Comparison of ENCODE assay signal across 22 cellular contexts in genomic region chr2:44230378-44230777, GRCh38. TPM values are rescaled to one million over a fixed set of nuclear protein-coding genes. Genes with fewer than 3 reads are reported as not detected.
DNase-seq lines count a peak whose midpoint lies in the region; ATAC-seq and TF ChIP-seq lines count a peak whose summit lies in the region.
"Had no signal": no experiment of that assay in that cellular context is flagged by ENCODE, and none has a peak within 500 bp of the region (broad histone marks: within the 10 kb centered on the region; RNA-seq: fewer than 3 reads in every experiment).

No MANE protein-coding gene starts in this region.

- H3K27me3 Mint-ChIP-seq in T-cell, result no peaks in the 10 kb centered on the region
- peaks cover 2% of the 10 kb centered on the region for H3K27me3 Mint-ChIP-seq in endothelial cell (ENCODE audit: unreplicated experiment)
- H3K27me3 Mint-ChIP-seq: type B pancreatic cell had no signal

- H3K23ac ChIP-seq in mesendoderm (ENCODE audit: low read length), result no peak overlapping the region

- H3K27ac ChIP-seq in cardiac muscle cell (peak overlapping the region; percentile 16), right cardiac atrium (ENCODE audit: low read length) (no peak overlapping the region), mesendoderm (ENCODE audit: low read depth, low read length) (no peak overlapping the region), ascending aorta (no peak overlapping the region), tibial nerve (no peak overlapping the region)
- H3K27ac ChIP-seq: colonic mucosa, epithelial cell of prostate, foreskin keratinocyte had no signal

- H3K36me3 ChIP-seq in cardiac muscle cell (no peaks in the 10 kb centered on the region), mesendoderm (ENCODE audit: control insufficient read depth, insufficient read depth, low read length) (no peaks in the 10 kb centered on the region), ascending aorta (peaks cover 0 to 4% of the 10 kb centered on the region in 2 donors), tibial nerve (peaks cover 0 to 26% (median 0%) of the 10 kb centered on the region in 3 donors)
- H3K36me3 ChIP-seq: colonic mucosa had no signal

- intact Hi-C loops in right cardiac atrium (cut with DNase I), result no loop called here
- intact Hi-C loops in ascending aorta (cut with DNase I), result no loop called here

- H3K9me3 ChIP-seq in cardiac muscle cell (ENCODE audit: low read depth), result no peaks in the 10 kb centered on the region
- no peaks in the 10 kb centered on the region for H3K9me3 ChIP-seq in right cardiac atrium (ENCODE audit: control insufficient read depth, low read length)
- no peaks in the 10 kb centered on the region for H3K9me3 ChIP-seq in ascending aorta
- H3K9me3 ChIP-seq in tibial nerve, result no peaks in the 10 kb centered on the region
- H3K9me3 ChIP-seq: Caco-2, colonic mucosa had no signal

- no peak for ATAC-seq in right cardiac atrium
- no peak for ATAC-seq in T-cell (replicated peaks in 1 of 4)
- ATAC-seq in GM18511 (IDR thresholded peaks at IDR 0.05; ENCODE audit: unreplicated experiment), result no peak
- ATAC-seq: foreskin keratinocyte, left cardiac atrium had no signal

- H3K4me3 Mint-ChIP-seq in T-cell, result no peak overlapping the region
- H3K4me3 Mint-ChIP-seq in endothelial cell (ENCODE audit: unreplicated experiment), result no peak overlapping the region
- H3K4me3 Mint-ChIP-seq: HFFc6, type B pancreatic cell had no signal

- no peaks in the 10 kb centered on the region for H3K9me3 Mint-ChIP-seq in T-cell
- no peaks in the 10 kb centered on the region for H3K9me3 Mint-ChIP-seq in endothelial cell (ENCODE audit: unreplicated experiment)
- H3K9me3 Mint-ChIP-seq: HFFc6, type B pancreatic cell had no signal

- no peak overlapping the region for H2BK15ac ChIP-seq in mesendoderm (replicated peaks; ENCODE audit: low read depth)

- CTCF ChIA-PET in T-cell (lab: Charles Lee), result interaction anchor here in 1 of 2 donors (0.5 kb wide), 1 partner anchor 8 kb away, joined by 3 read pairs; no protein-coding TSS in a partner anchor

- H3K56ac ChIP-seq in mesendoderm (ENCODE audit: low read length), result no peak overlapping the region

- H3K27me3 ChIP-seq in cardiac muscle cell (no peaks in the 10 kb centered on the region), right cardiac atrium (ENCODE audit: control insufficient read depth, insufficient read depth) (no peaks in the 10 kb centered on the region), mesendoderm (ENCODE audit: insufficient read depth, low read length, poor library complexity) (no peaks in the 10 kb centered on the region), ascending aorta (no peaks in the 10 kb centered on the region), tibial nerve (no peaks in the 10 kb centered on the region)
- H3K27me3 ChIP-seq: colonic mucosa, foreskin keratinocyte had no signal

- no peak overlapping the region for H2BK5ac ChIP-seq in mesendoderm (ENCODE audit: low read length)

- H2BK120ac ChIP-seq in mesendoderm (ENCODE audit: low read depth, low read length), result no peak overlapping the region

- H3K79me2 ChIP-seq in mesendoderm (ENCODE audit: control insufficient read depth, insufficient read depth, low read length), result no peaks in the 10 kb centered on the region

- no peak for TF ChIP-seq EP300 in tibial nerve (IDR thresholded peaks at IDR 0.05)

- no peak overlapping the region for H3K9ac ChIP-seq in mesendoderm (ENCODE audit: low read length)

- H2AK5ac ChIP-seq in mesendoderm (ENCODE audit: low read length), result no peak overlapping the region

- H3K4me3 ChIP-seq in cardiac muscle cell (no peak overlapping the region), right cardiac atrium (ENCODE audit: low read length) (no peak overlapping the region), mesendoderm (ENCODE audit: low read length) (no peak overlapping the region), ascending aorta (no peak overlapping the region), tibial nerve (no peak overlapping the region)
- H3K4me3 ChIP-seq: colonic mucosa had no signal

- H3K27ac Mint-ChIP-seq in T-cell (peak overlapping the region; percentile 68 to 78), endothelial cell (ENCODE audit: unreplicated experiment) (no peak overlapping the region)
- H3K27ac Mint-ChIP-seq: HFFc6, type B pancreatic cell had no signal

- DNase-seq in cardiac muscle cell (ENCODE audit: low read depth in 1 of 2, low spot score in 1 of 2) (no peak), right cardiac atrium (no peak), T-cell (no peak), mesendoderm (peak; percentile 20), ascending aorta (ENCODE audit: low spot score in 2 of 2) (no peak), tibial nerve (ENCODE audit: low spot score in 2 of 2) (no peak), endothelial cell (ENCODE audit: low spot score) (no peak)
- DNase-seq: activated CD4-positive, alpha-beta T cell treated with anti-CD3 and anti-CD28 coated beads for 48 hours; activated naive CD4-positive, alpha-beta T cell; Caco-2; colonic mucosa; foreskin keratinocyte; HFFc6; left cardiac atrium; NCI-H1105; NCI-H2081 treated with DMSO at 0.1 percent for 48 hours; RPMI8226; stimulated activated naive CD4-positive, alpha-beta T cell treated with Interleukin-2 at 50 U/mL for 16 hours had no signal

- H4K5ac ChIP-seq in mesendoderm (ENCODE audit: low read length), result no peak overlapping the region

- no peak overlapping the region for H4K8ac ChIP-seq in mesendoderm (ENCODE audit: low read depth, low read length)

- H3K4me1 ChIP-seq in cardiac muscle cell (ENCODE audit: low read depth), result no peaks in the 10 kb centered on the region
- H3K4me1 ChIP-seq in right cardiac atrium (ENCODE audit: control insufficient read depth, insufficient read depth, low read length), result no peaks in the 10 kb centered on the region
- no peaks in the 10 kb centered on the region for H3K4me1 ChIP-seq in mesendoderm (ENCODE audit: control insufficient read depth, low read depth, low read length)
- H3K4me1 ChIP-seq in ascending aorta, result no peaks in the 10 kb centered on the region
- no peaks in the 10 kb centered on the region for H3K4me1 ChIP-seq in tibial nerve
- H3K4me1 ChIP-seq: colonic mucosa had no signal

- no peaks in the 10 kb centered on the region for H3K79me1 ChIP-seq in mesendoderm (ENCODE audit: low read length)

- H3K4me2 ChIP-seq in mesendoderm (ENCODE audit: low read length), result no peak overlapping the region

- TF ChIP-seq POLR2A in tibial nerve (IDR thresholded peaks at IDR 0.05), result no peak

- WGBS in right cardiac atrium, result 94% methylated on average over 3 of the region's 3 CpGs
- no CpG with 5 or more reads among the region's 3 CpGs for WGBS in mesendoderm (ENCODE audit: extremely low coverage, insufficient coverage, low lambda C conversion rate)
- 86% methylated on average over 3 of the region's 3 CpGs for WGBS in tibial nerve, 2 donors

- no peak overlapping the region for H3K4ac ChIP-seq in mesendoderm (ENCODE audit: low read depth, low read length)

- H3K36me3 Mint-ChIP-seq in T-cell (peaks cover 15% of the 10 kb centered on the region), endothelial cell (ENCODE audit: low read depth, unreplicated experiment) (no peaks in the 10 kb centered on the region)

- H3K18ac ChIP-seq in mesendoderm (ENCODE audit: low read length), result no peak overlapping the region

- H3K4me1 Mint-ChIP-seq in T-cell (peaks cover 11 to 16% (median 15%) of the 10 kb centered on the region in 3 donors), endothelial cell (ENCODE audit: unreplicated experiment) (peaks cover 7% of the 10 kb centered on the region)

- TF ChIP-seq CTCF in cardiac muscle cell (IDR thresholded peaks at IDR 0.05; ENCODE audit: low read depth, low read length), result no peak
- TF ChIP-seq CTCF in ascending aorta (IDR thresholded peaks at IDR 0.05), result no peak
- no peak for TF ChIP-seq CTCF in tibial nerve (IDR thresholded peaks at IDR 0.05)
- no peak for TF ChIP-seq CTCF in endothelial cell (IDR thresholded peaks at IDR 0.05; ENCODE audit: unreplicated experiment)

- POLR2A ChIA-PET in T-cell (lab: Charles Lee), result no interaction called here

RNA-seq across cellular contexts. Expression of gene SLC3A1, which starts 44.9 kb away (rescaled TPM):
- total RNA-seq in cardiac muscle cell, result not detected in 2 replicates
- 0.43 and 0.55 TPM in 2 replicates for polyA plus RNA-seq in cardiac muscle cell
- under 1 TPM in 1 of 4 donors, not detected in 3; 0.11 TPM for total RNA-seq in right cardiac atrium
- 0.18 TPM for polyA plus RNA-seq in right cardiac atrium
- 1 to 10 TPM in 1 of 5 donors, under 1 TPM in 4; 0.26 to 1.4 (median 0.60) TPM for total RNA-seq in T-cell
- polyA plus RNA-seq in mesendoderm (2013, experiment 1 of 2), result 0.04 TPM
- 0.01 TPM for polyA plus RNA-seq in mesendoderm (2013, experiment 2 of 2)
- 1.1 TPM for total RNA-seq in ascending aorta
- total RNA-seq in tibial nerve, result 1 to 10 TPM in 1 of 4 donors, under 1 TPM in 3; 0.21 to 1.8 (median 0.52) TPM
- total RNA-seq in endothelial cell (ENCODE audit: unreplicated experiment), result not detected
- total RNA-seq: foreskin keratinocyte, LHCN-M2 had no signal
- polyA plus RNA-seq: foreskin keratinocyte had no signal
